In the genomic region with DNA sequence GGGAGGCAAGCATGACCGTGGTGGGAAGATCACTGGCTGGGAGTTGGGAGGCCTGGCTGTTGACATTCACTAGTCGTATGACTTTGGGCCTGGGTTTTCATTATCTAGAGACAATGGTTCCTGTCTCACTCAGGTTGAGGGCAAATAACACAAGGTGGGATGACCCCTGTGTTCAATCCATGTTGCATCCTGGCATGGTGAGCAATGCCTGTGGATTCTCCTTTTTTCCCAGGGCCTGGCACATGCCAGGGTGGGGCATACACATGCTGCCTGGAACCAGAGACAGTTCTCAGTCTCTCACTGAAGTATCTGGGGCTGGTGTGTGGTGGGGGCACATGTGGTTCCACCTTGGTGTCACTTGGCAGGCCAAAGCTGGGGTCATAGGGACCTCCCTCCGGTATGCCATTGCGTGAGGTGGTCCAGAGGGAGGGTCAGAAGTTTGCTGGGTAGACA, we compare ENCODE assay signal across 9 cellular contexts. TPM values are rescaled to one million over a fixed set of nuclear protein-coding genes. Genes with fewer than 3 reads are reported as not detected.
DNase-seq lines count a peak whose midpoint lies in the region; ATAC-seq, FAIRE-seq and TF ChIP-seq lines count a peak whose summit lies in the region.
"Had no signal": no experiment of that assay in that cellular context is flagged by ENCODE, and none has a peak within 500 bp of the region (broad histone marks: within the 10 kb centered on the region; RNA-seq: fewer than 3 reads in every experiment).

No MANE protein-coding gene starts in this region.

- H3K9ac ChIP-seq in IMR-90 (ENCODE audit: low read depth, low read length): peak overlapping the region; percentile 40
- H3K9ac ChIP-seq in keratinocyte (ENCODE audit: control insufficient read depth, extremely low read depth, insufficient read depth, low read length): peak overlapping the region; percentile 72

- H4K5ac ChIP-seq in IMR-90 (ENCODE audit: low read depth, low read length): peak overlapping the region; percentile 27

- H3K4me1 Mint-ChIP-seq in stimulated activated memory B cell treated with anti-CD40 and anti-IgM and Interleukin-4, amounts not matched to agents 10 μg/mL and 1 μg/mL and 100 μg/mL, for 72 hours: peaks cover 80% of the 10 kb centered on the region
- peaks cover 93% of the 10 kb centered on the region for H3K4me1 Mint-ChIP-seq in Calu3 (ENCODE audit: low read depth, unreplicated experiment)

- H3K36me3 ChIP-seq in IMR-90 (ENCODE audit: control insufficient read depth, insufficient read depth, low read length): no peaks in the 10 kb centered on the region
- H3K36me3 ChIP-seq in keratinocyte (ENCODE audit: control insufficient read depth in 2 of 2, extremely low read depth in 1 of 2, insufficient read depth in 2 of 2, low read length in 2 of 2): no peaks in the 10 kb centered on the region

- H4K8ac ChIP-seq in IMR-90 (ENCODE audit: low read depth in 2 of 2, low read length in 2 of 2): peak overlapping the region; percentile 33 to 99

- peak overlapping the region; percentile 80 for H3K4me3 Mint-ChIP-seq in stimulated activated memory B cell treated with anti-CD40 and anti-IgM and Interleukin-4, amounts not matched to agents 10 μg/mL and 1 μg/mL and 100 μg/mL, for 72 hours
- H3K4me3 Mint-ChIP-seq in Calu3 (ENCODE audit: low read depth, unreplicated experiment): no peak overlapping the region

- intact Hi-C loops in IMR-90 (cut with micrococcal nuclease) (loop anchor here (2.0 kb wide), 1 partner anchor 43 kb away; no protein-coding TSS in a partner anchor), Calu3 (cut with micrococcal nuclease; ENCODE audit: unreplicated experiment) (no loop called here)

- H3K9me1 ChIP-seq in IMR-90 (ENCODE audit: insufficient read depth, low read length) (peaks cover 52% of the 10 kb centered on the region), keratinocyte (ENCODE audit: control insufficient read depth, extremely low read depth, insufficient read depth, low read length) (no peaks in the 10 kb centered on the region)

- peak overlapping the region; percentile 56 for H3K18ac ChIP-seq in IMR-90 (ENCODE audit: low read depth, low read length)

- H3K23ac ChIP-seq in IMR-90 (ENCODE audit: low read depth, low read length): peak overlapping the region; percentile 95

- H3K27ac Mint-ChIP-seq in activated naive CD4-positive, alpha-beta T cell treated with anti-CD3 and anti-CD28 coated beads, Interleukin-2, amount 50 U/mL, for 72 hours: peak overlapping the region; percentile 91 to 93
- H3K27ac Mint-ChIP-seq in stimulated activated memory B cell treated with anti-CD40 and anti-IgM and Interleukin-4, amounts not matched to agents 10 μg/mL and 1 μg/mL and 100 μg/mL, for 72 hours: peak overlapping the region; percentile 76
- no peak overlapping the region for H3K27ac Mint-ChIP-seq in Calu3 (ENCODE audit: unreplicated experiment)

- H2AK5ac ChIP-seq in IMR-90 (ENCODE audit: low read depth, low read length): peak overlapping the region; percentile 91

- no peaks in the 10 kb centered on the region for H3K36me3 Mint-ChIP-seq in activated naive CD4-positive, alpha-beta T cell treated with anti-CD3 and anti-CD28 coated beads, Interleukin-2, amount 50 U/mL, for 72 hours
- no peaks in the 10 kb centered on the region for H3K36me3 Mint-ChIP-seq in stimulated activated memory B cell treated with anti-CD40 and anti-IgM and Interleukin-4, amounts not matched to agents 10 μg/mL and 1 μg/mL and 100 μg/mL, for 72 hours
- peaks cover 64% of the 10 kb centered on the region for H3K36me3 Mint-ChIP-seq in Calu3 (ENCODE audit: insufficient read depth, unreplicated experiment)

- no peak for TF ChIP-seq RAD21 in IMR-90 (IDR thresholded peaks at IDR 0.05; ENCODE audit: low read length)

- DNase-seq in IMR-90: no peak
- no peak for DNase-seq in activated naive CD4-positive, alpha-beta T cell treated with anti-CD3 and anti-CD28 coated beads, Interleukin-2, amount 50 U/mL, for 72 hours (ENCODE audit: low spot score in 2 of 2)
- DNase-seq in keratinocyte (ENCODE audit: low read depth, low spot score): no peak
- no peak for DNase-seq in Calu3
- no peak for DNase-seq in GM19238 (ENCODE audit: insufficient read length, low spot score)
- no peak for DNase-seq in OCI-M1 (lab: John Stamatoyannopoulos, UW)

- H4K20me1 ChIP-seq in IMR-90 (ENCODE audit: insufficient read depth, low read length) (peaks cover 35% of the 10 kb centered on the region), keratinocyte (ENCODE audit: control insufficient read depth, extremely low read depth, insufficient read depth, low read length) (no peaks in the 10 kb centered on the region)

- H3K27ac ChIP-seq in IMR-90 (ENCODE audit: insufficient read depth, low read length) (peak overlapping the region; percentile 25), keratinocyte (ENCODE audit: control insufficient read depth, insufficient read depth, low read length) (peak overlapping the region; percentile 73)

- H3K14ac ChIP-seq in IMR-90 (replicated peaks; ENCODE audit: low read depth, low read length): peak overlapping the region; percentile 86

- H4K91ac ChIP-seq in IMR-90 (ENCODE audit: insufficient read depth, low read depth, low read length): peak overlapping the region; percentile 81

- H3K4me1 ChIP-seq in IMR-90 (ENCODE audit: control insufficient read depth, insufficient read depth, low read length) (peaks cover 61% of the 10 kb centered on the region), keratinocyte (ENCODE audit: control insufficient read depth, extremely low read depth, insufficient read depth, low read length) (peaks cover 67% of the 10 kb centered on the region)

- peak overlapping the region; percentile 97 for H2AK9ac ChIP-seq in IMR-90 (replicated peaks; ENCODE audit: low read depth, low read length, poor library complexity)

- peak; percentile 43 for FAIRE-seq in keratinocyte (lab: Jason Lieb, UNC)
- FAIRE-seq: colon had no signal

- in situ Hi-C loops in IMR-90 (cut with MboI; ENCODE audit: low sequenced_read_pairs): no loop called here

- TF ChIP-seq CTCF in IMR-90 (conservative IDR thresholded peaks at IDR 0.05; ENCODE audit: low read depth, low read length): no peak
- no peak for TF ChIP-seq CTCF in keratinocyte (optimal IDR thresholded peaks at IDR 0.05 in 1 of 3, IDR thresholded peaks at IDR 0.05 in 1 of 3, conservative IDR thresholded peaks at IDR 0.05 in 1 of 3; ENCODE audit: extremely low read depth in 1 of 3, insufficient read depth in 2 of 3, low read length in 3 of 3)
- TF ChIP-seq CTCF in Calu3 (IDR thresholded peaks at IDR 0.05; ENCODE audit: unreplicated experiment): no peak

- peak overlapping the region; percentile 64; the same call in 1 of the 2 replicates for H3K56ac ChIP-seq in IMR-90 (ENCODE audit: extremely low read depth, insufficient read depth, low read length)

- H2AFZ ChIP-seq in IMR-90 (replicated peaks; ENCODE audit: low read length, poor library complexity) (peak overlapping the region; percentile 95), keratinocyte (ENCODE audit: control insufficient read depth, low read length) (no peak overlapping the region)

- peaks cover 0 to 4% of the 10 kb centered on the region in 2 donors for H3K9me3 Mint-ChIP-seq in activated naive CD4-positive, alpha-beta T cell treated with anti-CD3 and anti-CD28 coated beads, Interleukin-2, amount 50 U/mL, for 72 hours
- no peaks in the 10 kb centered on the region for H3K9me3 Mint-ChIP-seq in stimulated activated memory B cell treated with anti-CD40 and anti-IgM and Interleukin-4, amounts not matched to agents 10 μg/mL and 1 μg/mL and 100 μg/mL, for 72 hours
- H3K9me3 Mint-ChIP-seq in Calu3 (ENCODE audit: low read depth, unreplicated experiment): no peaks in the 10 kb centered on the region

- H3K79me2 ChIP-seq in keratinocyte (ENCODE audit: control insufficient read depth, insufficient read depth, low read length): no peaks in the 10 kb centered on the region

- BruUV-seq in IMR-90 (replicated peaks; lab: Mats Ljungman, UMichigan) (no TSS peak), Calu3 (replicated peaks; lab: Mats Ljungman, UMichigan) (no TSS peak)

- H3K27me3 Mint-ChIP-seq in stimulated activated memory B cell treated with anti-CD40 and anti-IgM and Interleukin-4, amounts not matched to agents 10 μg/mL and 1 μg/mL and 100 μg/mL, for 72 hours: no peaks in the 10 kb centered on the region
- no peaks in the 10 kb centered on the region for H3K27me3 Mint-ChIP-seq in Calu3 (ENCODE audit: unreplicated experiment)

- no peak overlapping the region for H3K4me3 ChIP-seq in IMR-90 (ENCODE audit: insufficient read depth, low read depth, low read length)
- peak overlapping the region in 1 of 3 experiments; percentile 50 for H3K4me3 ChIP-seq in keratinocyte (ENCODE audit: control insufficient read depth in 2 of 3, extremely low read depth in 1 of 3, insufficient read depth in 2 of 3, low read depth in 1 of 3, low read length in 3 of 3)

- peak overlapping the region; percentile 82 for H2BK120ac ChIP-seq in IMR-90 (ENCODE audit: low read depth, low read length)

- peak overlapping the region; percentile 55 for H2BK15ac ChIP-seq in IMR-90 (ENCODE audit: low read depth, low read length)

- peak overlapping the region; percentile 65 for H2BK5ac ChIP-seq in IMR-90 (ENCODE audit: low read depth, low read length, poor library complexity, severe bottlenecking)

- TF ChIP-seq POLR2A in IMR-90 (IDR thresholded peaks at IDR 0.05; ENCODE audit: low read depth, low read length): no peak

- peak overlapping the region; percentile 96 for H3K4ac ChIP-seq in IMR-90 (ENCODE audit: low read depth, low read length)

- dilution Hi-C loops in IMR-90 (cut with HindIII; ENCODE audit: low sequenced_read_pairs, unreplicated experiment): no loop called here
- dilution Hi-C loops in keratinocyte (cut with MboI; ENCODE audit: extremely low pct_ligation_motif_present, low sequenced_read_pairs): no loop called here

- H3K27me3 ChIP-seq in IMR-90 (ENCODE audit: control insufficient read depth, insufficient read depth, low read length): no peaks in the 10 kb centered on the region
- no peaks in the 10 kb centered on the region for H3K27me3 ChIP-seq in keratinocyte (ENCODE audit: control insufficient read depth, extremely low read depth, insufficient read depth, low read length)

- WGBS in IMR-90 (ENCODE audit: extremely low coverage in 2 of 2, insufficient read length in 1 of 2), 2 experiments: 54% methylated on average over 2 of the region's 4 CpGs; no CpG with 5 or more reads in 1 of the 2 experiments

- H3K9me3 ChIP-seq in IMR-90 (ENCODE audit: control insufficient read depth, insufficient read depth, low read length): no peaks in the 10 kb centered on the region
- H3K9me3 ChIP-seq in keratinocyte (ENCODE audit: control insufficient read depth, low read depth, low read length): no peaks in the 10 kb centered on the region

- peaks cover 38 to 91% of the 10 kb centered on the region in 2 experiments for H3K79me1 ChIP-seq in IMR-90 (ENCODE audit: low read depth in 1 of 2, low read length in 2 of 2)

- ATAC-seq in IMR-90 (ENCODE audit: low read depth) (no peak), GM18868 (IDR thresholded peaks at IDR 0.05; ENCODE audit: unreplicated experiment) (no peak)
- ATAC-seq in activated naive CD4-positive, alpha-beta T cell treated with anti-CD3 and anti-CD28 coated beads, Interleukin-2, amount 50 U/mL, for 72 hours: no peak
- ATAC-seq in stimulated activated memory B cell treated with anti-CD40 and anti-IgM and Interleukin-4, amounts not matched to agents 10 μg/mL and 1 μg/mL and 100 μg/mL, for 72 hours: no peak

- POLR2A ChIA-PET in IMR-90 (lab: Charles Lee; ENCODE audit: unreplicated experiment): no interaction called here

- peak overlapping the region; percentile 88 for H2BK20ac ChIP-seq in IMR-90 (ENCODE audit: low read depth, low read length)

- CTCF ChIA-PET in IMR-90 (lab: Yijun Ruan, JAX) (no interaction called here), Calu3 (lab: Charles Lee) (interaction anchor here (0.7 to 37.1 kb wide), 11 partner anchors 8 to 380 kb away, joined by 3 to 1006 read pairs (median 11); a partner anchor contains a TSS)

- H3K4me2 ChIP-seq in IMR-90 (ENCODE audit: low read depth, low read length): peak overlapping the region; percentile 90
- peak overlapping the region; percentile 89 for H3K4me2 ChIP-seq in keratinocyte (ENCODE audit: control insufficient read depth, extremely low read depth, insufficient read depth, low read depth, low read length)

RNA-seq across cellular contexts. Expression of a gene that starts 5.4 kb away (rescaled TPM):
- 20.8 and 22.0 TPM in 2 replicates for total RNA-seq in IMR-90 (2012; rRNA removed)
- polyA plus RNA-seq in IMR-90 (2012; rRNA removed): 21.9 and 23.4 TPM in 2 replicates
- polyA plus RNA-seq in IMR-90 (2012; cell fraction: cytosol; rRNA removed): 22.4 and 25.8 TPM in 2 replicates
- 17.8 and 22.5 TPM in 2 replicates for polyA plus RNA-seq in IMR-90 (2012; cell fraction: nucleus; rRNA removed; ENCODE audit: low replicate concordance)
- total RNA-seq in activated naive CD4-positive, alpha-beta T cell treated with anti-CD3 and anti-CD28 coated beads, Interleukin-2, amount 50 U/mL, for 72 hours: 10 to 100 TPM; 14.5 to 19.3 TPM
- 3.3 to 5.9 TPM (median 4.5 TPM) in 3 replicates for polyA plus RNA-seq in keratinocyte
- polyA plus RNA-seq in keratinocyte (2011; ENCODE audit: low read depth): 2.3 TPM
- polyA plus RNA-seq in keratinocyte (2011; cell fraction: cytosol; rRNA removed): 2.5 and 4.4 TPM in 2 replicates
- polyA plus RNA-seq in keratinocyte (2011; cell fraction: nucleus; rRNA removed): 5.2 and 5.8 TPM in 2 replicates
- polyA plus RNA-seq in keratinocyte (2012; ENCODE audit: low replicate concordance): 4.9 and 8.4 TPM in 2 replicates
- polyA minus RNA-seq in keratinocyte: 4.8 to 14.7 TPM (median 4.9 TPM) in 3 replicates
- polyA minus RNA-seq in keratinocyte (2011; cell fraction: cytosol; rRNA and poly(A)+ RNA removed): 5.6 TPM
- 2.4 and 3.2 TPM in 2 replicates for polyA minus RNA-seq in keratinocyte (2011; cell fraction: nucleus; rRNA and poly(A)+ RNA removed)
- total RNA-seq in Calu3 (2022): 107 and 133 TPM in 2 replicates

RNA-seq across cellular contexts. Expression of a gene that starts 13.9 kb away (rescaled TPM):
- 18.6 and 25.8 TPM in 2 replicates for total RNA-seq in IMR-90 (2012; rRNA removed)
- 73.6 and 79.0 TPM in 2 replicates for polyA plus RNA-seq in IMR-90 (2012; rRNA removed)
- 29.9 and 49.0 TPM in 2 replicates for polyA plus RNA-seq in IMR-90 (2012; cell fraction: cytosol; rRNA removed)
- polyA plus RNA-seq in IMR-90 (2012; cell fraction: nucleus; rRNA removed; ENCODE audit: low replicate concordance): 167 and 365 TPM in 2 replicates
- 100 to 1,000 TPM; 106 to 133 TPM for total RNA-seq in activated naive CD4-positive, alpha-beta T cell treated with anti-CD3 and anti-CD28 coated beads, Interleukin-2, amount 50 U/mL, for 72 hours
- polyA plus RNA-seq in keratinocyte: 45.3 to 77.3 TPM (median 47.2 TPM) in 3 replicates
- 20.0 TPM for polyA plus RNA-seq in keratinocyte (2011; ENCODE audit: low read depth)
- 54.1 and 62.2 TPM in 2 replicates for polyA plus RNA-seq in keratinocyte (2011; cell fraction: cytosol; rRNA removed)
- 134 and 168 TPM in 2 replicates for polyA plus RNA-seq in keratinocyte (2011; cell fraction: nucleus; rRNA removed)
- 30.8 and 51.5 TPM in 2 replicates for polyA plus RNA-seq in keratinocyte (2012; ENCODE audit: low replicate concordance)
- polyA minus RNA-seq in keratinocyte: 82.2 to 244 TPM (median 85.5 TPM) in 3 replicates
- polyA minus RNA-seq in keratinocyte (2011; cell fraction: cytosol; rRNA and poly(A)+ RNA removed): 97.8 TPM
- 89.3 and 107 TPM in 2 replicates for polyA minus RNA-seq in keratinocyte (2011; cell fraction: nucleus; rRNA and poly(A)+ RNA removed)
- 679 and 725 TPM in 2 replicates for total RNA-seq in Calu3 (2022)

RNA-seq across cellular contexts. Expression of a gene that starts 32.2 kb away (rescaled TPM):
- total RNA-seq in IMR-90 (2012; rRNA removed) (0.28 and 0.36 TPM in 2 replicates), Calu3 (2022) (35.0 and 36.4 TPM in 2 replicates)
- polyA plus RNA-seq in IMR-90 (2012; rRNA removed) (4.4 and 7.2 TPM in 2 replicates), keratinocyte (0.46 to 7.5 TPM (median 1.0 TPM) in 3 replicates)
- 4.1 and 8.6 TPM in 2 replicates for polyA plus RNA-seq in IMR-90 (2012; cell fraction: cytosol; rRNA removed)
- polyA plus RNA-seq in IMR-90 (2012; cell fraction: nucleus; rRNA removed; ENCODE audit: low replicate concordance): 11.1 and 25.2 TPM in 2 replicates
- 10 to 100 TPM in 1 of 2 donors, 1 to 10 TPM in 1; 4.8 to 26.7 TPM for total RNA-seq in activated naive CD4-positive, alpha-beta T cell treated with anti-CD3 and anti-CD28 coated beads, Interleukin-2, amount 50 U/mL, for 72 hours
- 25.7 TPM for polyA plus RNA-seq in keratinocyte (2011; ENCODE audit: low read depth)
- 2.4 and 5.9 TPM in 2 replicates for polyA plus RNA-seq in keratinocyte (2011; cell fraction: cytosol; rRNA removed)
- polyA plus RNA-seq in keratinocyte (2011; cell fraction: nucleus; rRNA removed): 8.9 and 15.2 TPM in 2 replicates
- 12.2 and 71.1 TPM in 2 replicates for polyA plus RNA-seq in keratinocyte (2012; ENCODE audit: low replicate concordance)
- polyA minus RNA-seq in keratinocyte: 2.1 to 31.5 TPM (median 3.6 TPM) in 3 replicates
- 7.7 TPM for polyA minus RNA-seq in keratinocyte (2011; cell fraction: cytosol; rRNA and poly(A)+ RNA removed)
- polyA minus RNA-seq in keratinocyte (2011; cell fraction: nucleus; rRNA and poly(A)+ RNA removed): 5.7 and 10.2 TPM in 2 replicates

RNA-seq across cellular contexts. Expression of a gene that starts 52.9 kb away (rescaled TPM):
- total RNA-seq in IMR-90 (2012; rRNA removed) (not detected in 2 replicates), Calu3 (2022) (0.38 TPM in 1 of 2 replicates, not detected in the other)
- polyA plus RNA-seq in IMR-90 (2012; rRNA removed) (not detected in 2 replicates), keratinocyte (0.19 to 0.84 TPM (median 0.76 TPM) in 3 replicates)
- 0.03 and 0.05 TPM in 2 replicates for polyA plus RNA-seq in IMR-90 (2012; cell fraction: cytosol; rRNA removed)
- polyA plus RNA-seq in IMR-90 (2012; cell fraction: nucleus; rRNA removed; ENCODE audit: low replicate concordance): 0.04 TPM in 1 of 2 replicates, not detected in the other
- total RNA-seq in activated naive CD4-positive, alpha-beta T cell treated with anti-CD3 and anti-CD28 coated beads, Interleukin-2, amount 50 U/mL, for 72 hours: not detected
- polyA plus RNA-seq in keratinocyte (2011; ENCODE audit: low read depth): not detected
- polyA plus RNA-seq in keratinocyte (2011; cell fraction: cytosol; rRNA removed): 0.26 and 0.30 TPM in 2 replicates
- polyA plus RNA-seq in keratinocyte (2011; cell fraction: nucleus; rRNA removed): 0.43 and 0.45 TPM in 2 replicates
- 0.66 TPM in 1 of 2 replicates, not detected in the other for polyA plus RNA-seq in keratinocyte (2012; ENCODE audit: low replicate concordance)
- 0.19 to 0.72 TPM (median 0.40 TPM) in 3 replicates for polyA minus RNA-seq in keratinocyte
- not detected for polyA minus RNA-seq in keratinocyte (2011; cell fraction: cytosol; rRNA and poly(A)+ RNA removed)
- polyA minus RNA-seq in keratinocyte (2011; cell fraction: nucleus; rRNA and poly(A)+ RNA removed): 0.53 TPM in 1 of 2 replicates, not detected in the other

RNA-seq across cellular contexts. Expression of a gene that starts 53.6 kb away (rescaled TPM):
- total RNA-seq in IMR-90 (2012; rRNA removed) (28.3 and 29.7 TPM in 2 replicates), Calu3 (2022) (505 and 524 TPM in 2 replicates)
- polyA plus RNA-seq in IMR-90 (2012; rRNA removed) (38.4 and 48.4 TPM in 2 replicates), keratinocyte (41.8 to 66.8 TPM (median 56.9 TPM) in 3 replicates)
- polyA plus RNA-seq in IMR-90 (2012; cell fraction: cytosol; rRNA removed): 12.2 and 14.7 TPM in 2 replicates
- polyA plus RNA-seq in IMR-90 (2012; cell fraction: nucleus; rRNA removed; ENCODE audit: low replicate concordance): 45.5 and 129 TPM in 2 replicates
- 100 to 1,000 TPM in 1 of 2 donors, 10 to 100 TPM in 1; 83.4 to 140 TPM for total RNA-seq in activated naive CD4-positive, alpha-beta T cell treated with anti-CD3 and anti-CD28 coated beads, Interleukin-2, amount 50 U/mL, for 72 hours
- 54.9 TPM for polyA plus RNA-seq in keratinocyte (2011; ENCODE audit: low read depth)
- polyA plus RNA-seq in keratinocyte (2011; cell fraction: cytosol; rRNA removed): 31.4 and 53.5 TPM in 2 replicates
- 106 and 140 TPM in 2 replicates for polyA plus RNA-seq in keratinocyte (2011; cell fraction: nucleus; rRNA removed)
- polyA plus RNA-seq in keratinocyte (2012; ENCODE audit: low replicate concordance): 42.8 and 49.4 TPM in 2 replicates
- 9.9 to 38.5 TPM (median 27.3 TPM) in 3 replicates for polyA minus RNA-seq in keratinocyte
- polyA minus RNA-seq in keratinocyte (2011; cell fraction: cytosol; rRNA and poly(A)+ RNA removed): 23.0 TPM
- 28.5 and 50.4 TPM in 2 replicates for polyA minus RNA-seq in keratinocyte (2011; cell fraction: nucleus; rRNA and poly(A)+ RNA removed)
